Comparison of ENCODE assay signal across 8 cellular contexts in genomic region chr6:31701666-31702420, GRCh38. TPM values are rescaled to one million over a fixed set of nuclear protein-coding genes. Genes with fewer than 3 reads are reported as not detected.
DNase-seq lines count a peak whose midpoint lies in the region; ATAC-seq and TF ChIP-seq lines count a peak whose summit lies in the region.

No MANE protein-coding gene starts in this region.

- no peak for DNase-seq in stimulated activated naive CD8-positive, alpha-beta T cell treated with anti-CD3 and anti-CD28 coated beads, Interleukin-15, Interleukin-2, amounts not matched to agents 100 U/mL and 50 U/mL, for 24 hours
- DNase-seq in T-cell = no peak
- no peak for DNase-seq in foreskin keratinocyte
- no peak for DNase-seq in progenitor cell of endocrine pancreas (ENCODE audit: low spot score, unreplicated experiment)
- no peak for DNase-seq in GM13977 (ENCODE audit: low spot score)
- DNase-seq in stimulated activated CD4-positive, alpha-beta T cell treated with anti-CD3 and anti-CD28 coated beads, Interleukin-15, amount 100 ng/mL, for 24 hours = no peak

- peaks cover 21% of the 10 kb centered on the region for H3K36me3 Mint-ChIP-seq in stimulated activated naive CD8-positive, alpha-beta T cell treated with anti-CD3 and anti-CD28 coated beads, Interleukin-15, Interleukin-2, amounts not matched to agents 100 ng/mL and 50 ng/mL, for 24 hours (ENCODE audit: low read depth)
- H3K36me3 Mint-ChIP-seq in T-cell = peaks cover 17% of the 10 kb centered on the region
- H3K36me3 Mint-ChIP-seq in progenitor cell of endocrine pancreas (ENCODE audit: insufficient read depth) = peaks cover 14% of the 10 kb centered on the region

- H3K27me3 ChIP-seq in foreskin keratinocyte = no peaks in the 10 kb centered on the region

- no peaks in the 10 kb centered on the region for H3K27me3 Mint-ChIP-seq in stimulated activated naive CD8-positive, alpha-beta T cell treated with anti-CD3 and anti-CD28 coated beads, Interleukin-15, Interleukin-2, amounts not matched to agents 100 ng/mL and 50 ng/mL, for 24 hours
- H3K27me3 Mint-ChIP-seq in T-cell = no peaks in the 10 kb centered on the region
- H3K27me3 Mint-ChIP-seq in progenitor cell of endocrine pancreas = no peaks in the 10 kb centered on the region

- peak overlapping the region; percentile 76 for H3K27ac ChIP-seq in foreskin keratinocyte

- no peaks in the 10 kb centered on the region for H3K9me3 Mint-ChIP-seq in stimulated activated naive CD8-positive, alpha-beta T cell treated with anti-CD3 and anti-CD28 coated beads, Interleukin-15, Interleukin-2, amounts not matched to agents 100 ng/mL and 50 ng/mL, for 24 hours
- H3K9me3 Mint-ChIP-seq in T-cell (no peaks in the 10 kb centered on the region), progenitor cell of endocrine pancreas (ENCODE audit: low read depth) (no peaks in the 10 kb centered on the region)

- in situ Hi-C loops in GM13977 (cut with MboI; ENCODE audit: low pct_unique_long_range_greater_than_20kb, low sequenced_read_pairs, unreplicated experiment) = no loop called here

- POLR2A ChIA-PET in T-cell (lab: Charles Lee) = no interaction called here

- CTCF ChIA-PET in T-cell (lab: Charles Lee) = interaction anchor here in 1 of 2 donors (0.7 kb wide), 1 partner anchor 11 kb away, joined by 3 read pairs; no protein-coding TSS in a partner anchor

- TF ChIP-seq CTCF in foreskin keratinocyte (conservative IDR thresholded peaks at IDR 0.05) (no peak), progenitor cell of endocrine pancreas (IDR thresholded peaks at IDR 0.05; ENCODE audit: unreplicated experiment) (no peak), GM13977 (IDR thresholded peaks at IDR 0.05; ENCODE audit: extremely low read depth, insufficient read depth, missing control alignments) (no peak)

- peak overlapping the region; percentile 100 for H3K4me3 Mint-ChIP-seq in stimulated activated naive CD8-positive, alpha-beta T cell treated with anti-CD3 and anti-CD28 coated beads, Interleukin-15, Interleukin-2, amounts not matched to agents 100 ng/mL and 50 ng/mL, for 24 hours
- H3K4me3 Mint-ChIP-seq in T-cell = peak overlapping the region; percentile 98 to 99 (median 98)
- peak overlapping the region; percentile 96 for H3K4me3 Mint-ChIP-seq in progenitor cell of endocrine pancreas (ENCODE audit: low read depth)

- ATAC-seq in stimulated activated naive CD8-positive, alpha-beta T cell treated with anti-CD3 and anti-CD28 coated beads, Interleukin-15, Interleukin-2, amounts not matched to agents 100 U/mL and 50 U/mL, for 24 hours = no peak
- no peak for ATAC-seq in T-cell (replicated peaks in 1 of 4)
- ATAC-seq in foreskin keratinocyte = no peak
- ATAC-seq in GM19324 (IDR thresholded peaks at IDR 0.05; ENCODE audit: low FRiP score, unreplicated experiment) = no peak

- peaks cover 31% of the 10 kb centered on the region for H3K4me1 Mint-ChIP-seq in stimulated activated naive CD8-positive, alpha-beta T cell treated with anti-CD3 and anti-CD28 coated beads, Interleukin-15, Interleukin-2, amounts not matched to agents 100 ng/mL and 50 ng/mL, for 24 hours (ENCODE audit: low read depth)
- H3K4me1 Mint-ChIP-seq in T-cell (peaks cover 42 to 47% (median 45%) of the 10 kb centered on the region in 3 donors), progenitor cell of endocrine pancreas (ENCODE audit: low read depth) (peaks cover 20% of the 10 kb centered on the region)

- no peaks in the 10 kb centered on the region for H3K4me1 ChIP-seq in foreskin keratinocyte

- H3K27ac Mint-ChIP-seq in stimulated activated naive CD8-positive, alpha-beta T cell treated with anti-CD3 and anti-CD28 coated beads, Interleukin-15, Interleukin-2, amounts not matched to agents 100 ng/mL and 50 ng/mL, for 24 hours = peak overlapping the region; percentile 98
- H3K27ac Mint-ChIP-seq in T-cell (peak overlapping the region; percentile 94 to 98), progenitor cell of endocrine pancreas (peak overlapping the region; percentile 95)

RNA-seq across cellular contexts. Expression of gene ABHD16A, which starts 1.3 kb away (rescaled TPM):
- total RNA-seq in T-cell (10 to 100 TPM; 58.2 to 74.4 (median 61.2) TPM), foreskin keratinocyte (23.0 and 25.0 TPM in 2 replicates), progenitor cell of endocrine pancreas (93.0 and 96.9 TPM in 2 replicates)
- 20.8 and 22.4 TPM in 2 replicates for polyA plus RNA-seq in foreskin keratinocyte

RNA-seq across cellular contexts. Expression of gene LY6G6F, which starts 4.8 kb away (rescaled TPM):
- not detected for total RNA-seq in T-cell
- not detected in 2 replicates for total RNA-seq in foreskin keratinocyte
- polyA plus RNA-seq in foreskin keratinocyte = not detected in 2 replicates
- not detected in 2 replicates for total RNA-seq in progenitor cell of endocrine pancreas

RNA-seq across cellular contexts. Expression of gene LY6G6D, which starts 13.3 kb away (rescaled TPM):
- not detected for total RNA-seq in T-cell
- total RNA-seq in foreskin keratinocyte = not detected in 2 replicates
- polyA plus RNA-seq in foreskin keratinocyte = not detected in 2 replicates
- total RNA-seq in progenitor cell of endocrine pancreas = not detected in 2 replicates

RNA-seq across cellular contexts. Expression of gene LY6G6C, which starts 19.7 kb away (rescaled TPM):
- total RNA-seq in T-cell (not detected), foreskin keratinocyte (0.54 TPM in 1 of 2 replicates, not detected in the other), progenitor cell of endocrine pancreas (0.60 and 1.3 TPM in 2 replicates)
- polyA plus RNA-seq in foreskin keratinocyte = 0.28 and 0.44 TPM in 2 replicates

RNA-seq across cellular contexts. Expression of gene LY6G5C, which starts 21.0 kb away (rescaled TPM):
- total RNA-seq in T-cell = 1 to 10 TPM in 4 of 5 donors, under 1 TPM in 1; 0.75 to 8.8 (median 5.8) TPM
- 0.53 and 1.1 TPM in 2 replicates for total RNA-seq in foreskin keratinocyte
- 1.5 and 1.8 TPM in 2 replicates for polyA plus RNA-seq in foreskin keratinocyte
- 4.4 and 6.5 TPM in 2 replicates for total RNA-seq in progenitor cell of endocrine pancreas
